Comparison of ENCODE assay signal across 1 cellular context in genomic region chr1:65066766-65067490, GRCh38.
TF ChIP-seq lines count a peak whose summit lies in the region.

No MANE protein-coding gene starts in this region.

TF ChIP-seq in K562, 482 proteins besides CTCF, POLR2A, EP300 and RAD21 (continued from another document):
- peak; percentile 48 to 70; a peak in 2 of 4 replicates for TF ChIP-seq UBTF (IDR thresholded peaks at IDR 0.05; ENCODE audit: borderline replicate concordance in 1 of 2, low read depth in 2 of 2, low read length in 2 of 2)
- TF ChIP-seq HDAC2 (IDR thresholded peaks at IDR 0.05): peak; percentile 42
- peak; percentile 15 for TF ChIP-seq U2AF1 (optimal IDR thresholded peaks at IDR 0.05; ENCODE audit: low read depth, low read length)
- peak; percentile 89 for TF ChIP-seq FOXJ2 (tag; IDR thresholded peaks at IDR 0.05)
- TF ChIP-seq RFX1 (IDR thresholded peaks at IDR 0.05): no peak
- peak; percentile 51; the same call in 1 of the 2 replicates for TF ChIP-seq CEBPG (CRISPR knock-in tag; IDR thresholded peaks at IDR 0.05)
- peak in 1 of 2 experiments; percentile 69; a peak in 3 of 4 replicates for TF ChIP-seq CEBPG (tag; conservative IDR thresholded peaks at IDR 0.05 in 1 of 2, IDR thresholded peaks at IDR 0.05 in 1 of 2)
- TF ChIP-seq SIN3B (IDR thresholded peaks at IDR 0.05; ENCODE audit: low read depth): peak; percentile 74; the same call in 1 of the 2 replicates
- 0 out of 4 replicates have a peak, but pooled peaks of 1 of the 2 experiments have one; percentile 29 for TF ChIP-seq SRF (CRISPR knock-in tag; IDR thresholded peaks at IDR 0.05)
- TF ChIP-seq ERF (CRISPR knock-in tag; IDR thresholded peaks at IDR 0.05): 0 out of 2 replicates have a peak, but pooled peaks have one; percentile 40
- TF ChIP-seq, protein P1, sequence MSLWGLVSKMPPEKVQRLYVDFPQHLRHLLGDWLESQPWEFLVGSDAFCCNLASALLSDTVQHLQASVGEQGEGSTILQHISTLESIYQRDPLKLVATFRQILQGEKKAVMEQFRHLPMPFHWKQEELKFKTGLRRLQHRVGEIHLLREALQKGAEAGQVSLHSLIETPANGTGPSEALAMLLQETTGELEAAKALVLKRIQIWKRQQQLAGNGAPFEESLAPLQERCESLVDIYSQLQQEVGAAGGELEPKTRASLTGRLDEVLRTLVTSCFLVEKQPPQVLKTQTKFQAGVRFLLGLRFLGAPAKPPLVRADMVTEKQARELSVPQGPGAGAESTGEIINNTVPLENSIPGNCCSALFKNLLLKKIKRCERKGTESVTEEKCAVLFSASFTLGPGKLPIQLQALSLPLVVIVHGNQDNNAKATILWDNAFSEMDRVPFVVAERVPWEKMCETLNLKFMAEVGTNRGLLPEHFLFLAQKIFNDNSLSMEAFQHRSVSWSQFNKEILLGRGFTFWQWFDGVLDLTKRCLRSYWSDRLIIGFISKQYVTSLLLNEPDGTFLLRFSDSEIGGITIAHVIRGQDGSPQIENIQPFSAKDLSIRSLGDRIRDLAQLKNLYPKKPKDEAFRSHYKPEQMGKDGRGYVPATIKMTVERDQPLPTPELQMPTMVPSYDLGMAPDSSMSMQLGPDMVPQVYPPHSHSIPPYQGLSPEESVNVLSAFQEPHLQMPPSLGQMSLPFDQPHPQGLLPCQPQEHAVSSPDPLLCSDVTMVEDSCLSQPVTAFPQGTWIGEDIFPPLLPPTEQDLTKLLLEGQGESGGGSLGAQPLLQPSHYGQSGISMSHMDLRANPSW (CRISPR knock-in tag; IDR thresholded peaks at IDR 0.05): no peak
- TF ChIP-seq ATF1 (CRISPR knock-in tag; IDR thresholded peaks at IDR 0.05): peak; percentile 40; the same call in 1 of the 2 replicates
- peak; percentile 39; the same call in 1 of the 2 replicates for TF ChIP-seq ATF1 (tag; IDR thresholded peaks at IDR 0.05)
- 0 out of 2 replicates have a peak, but pooled peaks have one; percentile 34 for TF ChIP-seq PKNOX1 (IDR thresholded peaks at IDR 0.05)
- TF ChIP-seq ARID1B (IDR thresholded peaks at IDR 0.05): peak; percentile 37; the same call in 1 of the 2 replicates
- peak; percentile 65 for TF ChIP-seq KDM2B (CRISPR knock-in tag; IDR thresholded peaks at IDR 0.05)
- TF ChIP-seq LCOR (CRISPR knock-in tag; IDR thresholded peaks at IDR 0.05): 0 out of 2 replicates have a peak, but pooled peaks have one; percentile 40
- peak; percentile 39 for TF ChIP-seq ZFP36 (IDR thresholded peaks at IDR 0.05; ENCODE audit: low read depth, low read length, partially characterized antibody)
- TF ChIP-seq HDAC1 (IDR thresholded peaks at IDR 0.05): peak in 1 of 2 experiments; percentile 82; a peak in 2 of 4 replicates
- TF ChIP-seq, protein P2, sequence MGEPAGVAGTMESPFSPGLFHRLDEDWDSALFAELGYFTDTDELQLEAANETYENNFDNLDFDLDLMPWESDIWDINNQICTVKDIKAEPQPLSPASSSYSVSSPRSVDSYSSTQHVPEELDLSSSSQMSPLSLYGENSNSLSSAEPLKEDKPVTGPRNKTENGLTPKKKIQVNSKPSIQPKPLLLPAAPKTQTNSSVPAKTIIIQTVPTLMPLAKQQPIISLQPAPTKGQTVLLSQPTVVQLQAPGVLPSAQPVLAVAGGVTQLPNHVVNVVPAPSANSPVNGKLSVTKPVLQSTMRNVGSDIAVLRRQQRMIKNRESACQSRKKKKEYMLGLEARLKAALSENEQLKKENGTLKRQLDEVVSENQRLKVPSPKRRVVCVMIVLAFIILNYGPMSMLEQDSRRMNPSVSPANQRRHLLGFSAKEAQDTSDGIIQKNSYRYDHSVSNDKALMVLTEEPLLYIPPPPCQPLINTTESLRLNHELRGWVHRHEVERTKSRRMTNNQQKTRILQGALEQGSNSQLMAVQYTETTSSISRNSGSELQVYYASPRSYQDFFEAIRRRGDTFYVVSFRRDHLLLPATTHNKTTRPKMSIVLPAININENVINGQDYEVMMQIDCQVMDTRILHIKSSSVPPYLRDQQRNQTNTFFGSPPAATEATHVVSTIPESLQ (CRISPR knock-in tag; IDR thresholded peaks at IDR 0.05): 0 out of 2 replicates have a peak, but pooled peaks have one; percentile 69
- peak; percentile 77 for TF ChIP-seq NRF1 (conservative IDR thresholded peaks at IDR 0.05 in 1 of 2, IDR thresholded peaks at IDR 0.05 in 1 of 2)
- TF ChIP-seq CC2D1A (IDR thresholded peaks at IDR 0.05): no peak
- TF ChIP-seq SMAD4 (CRISPR knock-in tag; conservative IDR thresholded peaks at IDR 0.05): peak; percentile 19
- peak; percentile 57 for TF ChIP-seq GMEB1 (CRISPR knock-in tag; IDR thresholded peaks at IDR 0.05)
- TF ChIP-seq CEBPB (tag; IDR thresholded peaks at IDR 0.05): peak; percentile 77
